1 cellular context compared by ENCODE assay signal in genomic region chr11:65947133-65947532, GRCh38.
TF ChIP-seq lines count a peak whose summit lies in the region.

No MANE protein-coding gene starts in this region.

TF ChIP-seq in GM23338, 12 proteins besides CTCF, POLR2A, EP300 and RAD21 (continued from another document):
- TF ChIP-seq ZNF462 (CRISPR knock-in tag; IDR thresholded peaks at IDR 0.05) (no peak), EZH2phosphoT487 (IDR thresholded peaks at IDR 0.05; ENCODE audit: unreplicated experiment) (no peak), STAT1 (IDR thresholded peaks at IDR 0.05; ENCODE audit: unreplicated experiment) (no peak), ZNF114 (CRISPR knock-in tag; IDR thresholded peaks at IDR 0.05) (no peak), JUNB (IDR thresholded peaks at IDR 0.05; ENCODE audit: unreplicated experiment) (no peak), EZH2 (IDR thresholded peaks at IDR 0.05; ENCODE audit: low read depth, unreplicated experiment) (no peak), ETS1 (IDR thresholded peaks at IDR 0.05) (no peak), POLR2AphosphoS5 (IDR thresholded peaks at IDR 0.05; ENCODE audit: low read depth) (no peak)
- TF ChIP-seq, protein P1, sequence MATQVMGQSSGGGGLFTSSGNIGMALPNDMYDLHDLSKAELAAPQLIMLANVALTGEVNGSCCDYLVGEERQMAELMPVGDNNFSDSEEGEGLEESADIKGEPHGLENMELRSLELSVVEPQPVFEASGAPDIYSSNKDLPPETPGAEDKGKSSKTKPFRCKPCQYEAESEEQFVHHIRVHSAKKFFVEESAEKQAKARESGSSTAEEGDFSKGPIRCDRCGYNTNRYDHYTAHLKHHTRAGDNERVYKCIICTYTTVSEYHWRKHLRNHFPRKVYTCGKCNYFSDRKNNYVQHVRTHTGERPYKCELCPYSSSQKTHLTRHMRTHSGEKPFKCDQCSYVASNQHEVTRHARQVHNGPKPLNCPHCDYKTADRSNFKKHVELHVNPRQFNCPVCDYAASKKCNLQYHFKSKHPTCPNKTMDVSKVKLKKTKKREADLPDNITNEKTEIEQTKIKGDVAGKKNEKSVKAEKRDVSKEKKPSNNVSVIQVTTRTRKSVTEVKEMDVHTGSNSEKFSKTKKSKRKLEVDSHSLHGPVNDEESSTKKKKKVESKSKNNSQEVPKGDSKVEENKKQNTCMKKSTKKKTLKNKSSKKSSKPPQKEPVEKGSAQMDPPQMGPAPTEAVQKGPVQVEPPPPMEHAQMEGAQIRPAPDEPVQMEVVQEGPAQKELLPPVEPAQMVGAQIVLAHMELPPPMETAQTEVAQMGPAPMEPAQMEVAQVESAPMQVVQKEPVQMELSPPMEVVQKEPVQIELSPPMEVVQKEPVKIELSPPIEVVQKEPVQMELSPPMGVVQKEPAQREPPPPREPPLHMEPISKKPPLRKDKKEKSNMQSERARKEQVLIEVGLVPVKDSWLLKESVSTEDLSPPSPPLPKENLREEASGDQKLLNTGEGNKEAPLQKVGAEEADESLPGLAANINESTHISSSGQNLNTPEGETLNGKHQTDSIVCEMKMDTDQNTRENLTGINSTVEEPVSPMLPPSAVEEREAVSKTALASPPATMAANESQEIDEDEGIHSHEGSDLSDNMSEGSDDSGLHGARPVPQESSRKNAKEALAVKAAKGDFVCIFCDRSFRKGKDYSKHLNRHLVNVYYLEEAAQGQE (IDR thresholded peaks at IDR 0.05; ENCODE audit: unreplicated experiment): no peak
